ENCODE assay signal across 8 cellular contexts in genomic region chr1:100949515-100950158, GRCh38. TPM values are rescaled to one million over a fixed set of nuclear protein-coding genes. Genes with fewer than 3 reads are reported as not detected.
DNase-seq lines count a peak whose midpoint lies in the region; ATAC-seq and TF ChIP-seq lines count a peak whose summit lies in the region.
"Not testable (repeated sequence)": the region's sequence is repeated elsewhere in the genome, so short reads cannot be mapped to it uniquely, and the experiment has no call there.

No MANE protein-coding gene starts in this region.

- not testable (repeated sequence) for H3K27ac ChIP-seq in mammary epithelial cell (ENCODE audit: insufficient read depth, low read depth, low read length)

- dilution Hi-C loops in mammary epithelial cell (cut with HindIII; ENCODE audit: low sequenced_read_pairs): not testable (repeated sequence)

- not testable (repeated sequence) for H3K4me2 ChIP-seq in mammary epithelial cell (ENCODE audit: insufficient read depth, low read depth, low read length)

- peak; percentile 93 for ATAC-seq in GM21576 (IDR thresholded peaks at IDR 0.05; ENCODE audit: unreplicated experiment)
- peak; percentile 63 for ATAC-seq in HG03457 (IDR thresholded peaks at IDR 0.05; ENCODE audit: unreplicated experiment)
- peak; percentile 83 for ATAC-seq in left lobe of liver

- not testable (repeated sequence) for H3K4me1 ChIP-seq in mammary epithelial cell (ENCODE audit: insufficient read depth, low read length)

- not testable (repeated sequence) for H3K36me3 ChIP-seq in GM06990 (ENCODE audit: control insufficient read depth, insufficient read depth, low read length); mammary epithelial cell (ENCODE audit: insufficient read depth, low read length)

- H3K36me3 Mint-ChIP-seq in activated CD4-positive, alpha-beta memory T cell treated with anti-CD3 and anti-CD28 coated beads for 36 hours: peaks cover 93% of the 10 kb centered on the region

- DNase-seq in GM06990 (ENCODE audit: extremely low read depth, insufficient read length) (peak; percentile 25), NCI-H69 (lab: John Stamatoyannopoulos, UW) (peak; percentile 73), mammary epithelial cell (peak; percentile 11), left lobe of liver (ENCODE audit: low spot score) (peak; percentile 66)
- DNase-seq in activated CD4-positive, alpha-beta memory T cell treated with anti-CD3 and anti-CD28 coated beads for 36 hours: peak; percentile 77
- DNase-seq in stimulated activated CD8-positive, alpha-beta memory T cell treated with anti-CD3 and anti-CD28 coated beads, Interleukin-12 subunit alpha, Interleukin-12 subunit beta, amount 100 ng/mL, for 4 hours (ENCODE audit: low read depth): peak; percentile 17

- in situ Hi-C loops in mammary epithelial cell (cut with MboI; ENCODE audit: low sequenced_read_pairs in 2 of 2): not testable (repeated sequence)

- not testable (repeated sequence) for TF ChIP-seq CTCF in GM06990 (IDR thresholded peaks at IDR 0.05; ENCODE audit: insufficient read depth, low read length, poor library complexity, severe bottlenecking); mammary epithelial cell (conservative IDR thresholded peaks at IDR 0.05 in 1 of 2, IDR thresholded peaks at IDR 0.05 in 1 of 2; ENCODE audit: extremely low read depth in 1 of 2, insufficient read depth in 1 of 2, low read depth in 1 of 2, low read length in 2 of 2)

- intact Hi-C loops in activated CD4-positive, alpha-beta memory T cell treated with anti-CD3 and anti-CD28 coated beads for 36 hours (cut with micrococcal nuclease); mammary epithelial cell (cut with micrococcal nuclease): not testable (repeated sequence)

- CTCF ChIA-PET in activated CD4-positive, alpha-beta memory T cell treated with anti-CD3 and anti-CD28 coated beads for 36 hours (lab: Charles Lee): interaction anchor here (1.5 kb wide), 1 partner anchor 360 kb away, joined by 4 read pairs; no protein-coding TSS in a partner anchor
- CTCF ChIA-PET in mammary epithelial cell (lab: Charles Lee; ENCODE audit: low non-redundant PET): not testable (repeated sequence)

- not testable (repeated sequence) for H3K4me3 Mint-ChIP-seq in activated CD4-positive, alpha-beta memory T cell treated with anti-CD3 and anti-CD28 coated beads for 36 hours

- not testable (repeated sequence) for H3K27me3 Mint-ChIP-seq in activated CD4-positive, alpha-beta memory T cell treated with anti-CD3 and anti-CD28 coated beads for 36 hours

- H3K4me3 ChIP-seq in GM06990 (replicated peaks; ENCODE audit: low read depth, low read length); mammary epithelial cell (replicated peaks in 1 of 3; ENCODE audit: insufficient read depth in 1 of 3, low read depth in 2 of 3, low read length in 3 of 3): not testable (repeated sequence)

- H3K9ac ChIP-seq in mammary epithelial cell (ENCODE audit: insufficient read depth, low read length): not testable (repeated sequence)

- H4K20me1 ChIP-seq in mammary epithelial cell (ENCODE audit: insufficient read depth, low read length): not testable (repeated sequence)

- POLR2A ChIA-PET in activated CD4-positive, alpha-beta memory T cell treated with anti-CD3 and anti-CD28 coated beads for 36 hours (lab: Charles Lee): not testable (repeated sequence)

- not testable (repeated sequence) for BruUV-seq in mammary epithelial cell (replicated peaks; lab: Mats Ljungman, UMichigan)

- WGBS in mammary epithelial cell (ENCODE audit: low coverage, missing lambda C conversion rate): 78% methylated on average over 7 of the region's 9 CpGs

- H3K27me3 ChIP-seq in GM06990 (replicated peaks; ENCODE audit: control insufficient read depth, insufficient read depth, low read length); mammary epithelial cell (ENCODE audit: insufficient read depth, low read length): not testable (repeated sequence)

- peaks cover 74% of the 10 kb centered on the region for H3K9me3 Mint-ChIP-seq in activated CD4-positive, alpha-beta memory T cell treated with anti-CD3 and anti-CD28 coated beads for 36 hours

- peaks cover 21% of the 10 kb centered on the region for H3K79me2 ChIP-seq in mammary epithelial cell (ENCODE audit: insufficient read depth, low read length)

- H3K27ac Mint-ChIP-seq in activated CD4-positive, alpha-beta memory T cell treated with anti-CD3 and anti-CD28 coated beads for 36 hours: peak overlapping the region; percentile 78

- not testable (repeated sequence) for H3K9me3 ChIP-seq in mammary epithelial cell (replicated peaks; ENCODE audit: insufficient read depth, low read length)

- H2AFZ ChIP-seq in mammary epithelial cell (ENCODE audit: low read depth, low read length): not testable (repeated sequence)

- H3K4me1 Mint-ChIP-seq in activated CD4-positive, alpha-beta memory T cell treated with anti-CD3 and anti-CD28 coated beads for 36 hours (ENCODE audit: low read depth): peaks cover 60% of the 10 kb centered on the region

RNA-seq across cellular contexts. Expression of gene SLC30A7, which starts 53.7 kb away (rescaled TPM):
- 10 to 100 TPM; 40.0 to 43.4 TPM for total RNA-seq in activated CD4-positive, alpha-beta memory T cell treated with anti-CD3 and anti-CD28 coated beads for 36 hours
- total RNA-seq in mammary epithelial cell (10 to 100 TPM; 46.1 to 81.7 TPM), left lobe of liver (20.1 TPM)
- 13.7 TPM for polyA plus RNA-seq in mammary epithelial cell
- polyA minus RNA-seq in mammary epithelial cell: 57.2 TPM

RNA-seq across cellular contexts. Expression of gene EXTL2, which starts 55.0 kb away (rescaled TPM):
- 1 to 10 TPM; 3.0 to 3.9 TPM for total RNA-seq in activated CD4-positive, alpha-beta memory T cell treated with anti-CD3 and anti-CD28 coated beads for 36 hours
- 10 to 100 TPM; 12.1 to 18.2 TPM for total RNA-seq in mammary epithelial cell
- 11.7 TPM for polyA plus RNA-seq in mammary epithelial cell
- polyA minus RNA-seq in mammary epithelial cell: 6.5 TPM
- total RNA-seq in left lobe of liver: 7.4 TPM

Comparison
In these comparisons a context has a peak if more than half of its experiments do, and no peak if none do; other contexts are left out.
1. DNase-seq: peak in every context shown above with its lines; median percentile 77 in activated CD4-positive, alpha-beta memory T cell treated with anti-CD3 and anti-CD28 coated beads for 36 hours; 73 in NCI-H69; 66 in left lobe of liver; 25 in GM06990; 17 in stimulated activated CD8-positive, alpha-beta memory T cell treated with anti-CD3 and anti-CD28 coated beads, Interleukin-12 subunit alpha, Interleukin-12 subunit beta, amount 100 ng/mL, for 4 hours; 11 in mammary epithelial cell.